Comparison of ENCODE assay signal across 27 cellular contexts in genomic region chr1:177937174-177937770, GRCh38. TPM values are rescaled to one million over a fixed set of nuclear protein-coding genes. Genes with fewer than 3 reads are reported as not detected.
"Had no signal": no experiment of that assay in that cellular context is flagged by ENCODE, and none has a peak within 500 bp of the region (broad histone marks: within the 10 kb centered on the region; RNA-seq: fewer than 3 reads in every experiment).

No MANE protein-coding gene starts in this region.

- H3K9me3 Mint-ChIP-seq: activated naive CD4-positive, alpha-beta T cell treated with anti-CD3 and anti-CD28 coated beads, Interleukin-2, amount 50 U/mL, for 24 hours; activated T-cell treated with anti-CD3 and anti-CD28 coated beads, Interleukin-2, amount 50 U/mL, for 24 hours; activated T-helper 1 cell treated with anti-CD3 and anti-CD28 coated beads, Interleukin-12 subunit alpha, Interleukin-12 subunit beta, Interleukin-2, Interleukin-4 antibody, amounts not matched to agents 30 ng/mL and 10 ng/mL and 1 ng/mL, durations not matched to agents 14 hours and 24 hours and 36 hours; T-cell had no signal

- H3K27ac ChIP-seq: body of pancreas, KMS-11, SK-N-MC had no signal

- H3K9ac ChIP-seq: KMS-11 had no signal

- H3K36me3 Mint-ChIP-seq: activated CD8-positive, alpha-beta memory T cell treated with anti-CD3 and anti-CD28 coated beads, Interleukin-2, amount 10 ng/mL, durations not matched to agents 7 days and 5 days; activated naive CD4-positive, alpha-beta T cell treated with anti-CD3 and anti-CD28 coated beads, Interleukin-2, amount 50 U/mL, for 24 hours; T-cell had no signal

- H3K4me3 ChIP-seq: body of pancreas, SK-N-MC had no signal

- H3K4me2 ChIP-seq: KMS-11 had no signal

- ATAC-seq: activated CD8-positive, alpha-beta memory T cell treated with anti-CD3 and anti-CD28 coated beads, Interleukin-2, amount 10 ng/mL, durations not matched to agents 7 days and 5 days; body of pancreas; T-cell had no signal

- H3K9me3 ChIP-seq: body of pancreas had no signal

- H3K27me3 ChIP-seq: body of pancreas had no signal

- DNase-seq: activated CD4-positive, alpha-beta T cell treated with anti-CD3 and anti-CD28 coated beads for 48 hours; activated CD4-positive, alpha-beta T cell treated with anti-CD3 and anti-CD28 coated beads, Interleukin-2, amount 50 U/mL, for 4 hours; activated CD4-positive, CD25-positive, alpha-beta regulatory T cell treated with anti-CD3 and anti-CD28 coated beads, Interleukin-2, amount 50 U/mL, for 72 hours; activated CD8-positive, alpha-beta memory T cell treated with anti-CD3 and anti-CD28 coated beads, Interleukin-2, amount 10 ng/mL, durations not matched to agents 7 days and 5 days; activated effector memory CD4-positive, alpha-beta T cell treated with Interleukin-2 at 50 U/mL for 16 hours; activated naive CD4-positive, alpha-beta T cell; activated T-cell treated with anti-CD3 and anti-CD28 coated beads, Interleukin-2, amount 50 U/mL, for 24 hours; aorta; body of pancreas; central memory CD4-positive, alpha-beta T cell; NCI-H1092 treated with DMSO at 0.1 percent for 48 hours; NCI-H1417 treated with DMSO at 0.1 percent for 48 hours; NCI-H187 treated with DMSO at 0.1 percent for 48 hours; NCI-H2081 treated with DMSO at 0.1 percent for 48 hours; NCI-H2171; NCI-H526 treated with DMSO at 0.1 percent for 48 hours; NCI-H82; SIG-M5; T-cell; T-helper 2 cell; T1000 had no signal

- H3K27me3 Mint-ChIP-seq: activated CD8-positive, alpha-beta memory T cell treated with anti-CD3 and anti-CD28 coated beads, Interleukin-2, amount 10 ng/mL, durations not matched to agents 7 days and 5 days; activated naive CD4-positive, alpha-beta T cell treated with anti-CD3 and anti-CD28 coated beads, Interleukin-2, amount 50 U/mL, for 24 hours; activated T-cell treated with anti-CD3 and anti-CD28 coated beads, Interleukin-2, amount 50 U/mL, for 24 hours; T-cell had no signal

- H3K4me3 Mint-ChIP-seq: activated CD8-positive, alpha-beta memory T cell treated with anti-CD3 and anti-CD28 coated beads, Interleukin-2, amount 10 ng/mL, durations not matched to agents 7 days and 5 days; activated naive CD4-positive, alpha-beta T cell treated with anti-CD3 and anti-CD28 coated beads, Interleukin-2, amount 50 U/mL, for 24 hours; activated T-cell treated with anti-CD3 and anti-CD28 coated beads, Interleukin-2, amount 50 U/mL, for 24 hours; activated T-helper 1 cell treated with anti-CD3 and anti-CD28 coated beads, Interleukin-12 subunit alpha, Interleukin-12 subunit beta, Interleukin-2, Interleukin-4 antibody, amounts not matched to agents 30 ng/mL and 10 ng/mL and 1 ng/mL, durations not matched to agents 14 hours and 24 hours and 36 hours; T-cell had no signal

- H3K4me1 ChIP-seq: body of pancreas had no signal

- H3K27ac Mint-ChIP-seq: activated CD8-positive, alpha-beta memory T cell treated with anti-CD3 and anti-CD28 coated beads, Interleukin-2, amount 10 ng/mL, durations not matched to agents 7 days and 5 days; activated naive CD4-positive, alpha-beta T cell treated with anti-CD3 and anti-CD28 coated beads, Interleukin-2, amount 50 U/mL, for 24 hours; activated T-cell treated with anti-CD3 and anti-CD28 coated beads, Interleukin-2, amount 50 U/mL, for 24 hours; activated T-helper 1 cell treated with anti-CD3 and anti-CD28 coated beads, Interleukin-12 subunit alpha, Interleukin-12 subunit beta, Interleukin-2, Interleukin-4 antibody, amounts not matched to agents 30 ng/mL and 10 ng/mL and 1 ng/mL, durations not matched to agents 14 hours and 24 hours and 36 hours; T-cell had no signal

- H3K4me1 Mint-ChIP-seq: activated CD8-positive, alpha-beta memory T cell treated with anti-CD3 and anti-CD28 coated beads, Interleukin-2, amount 10 ng/mL, durations not matched to agents 7 days and 5 days; activated naive CD4-positive, alpha-beta T cell treated with anti-CD3 and anti-CD28 coated beads, Interleukin-2, amount 50 U/mL, for 24 hours; T-cell had no signal

RNA-seq across cellular contexts. Expression of gene SEC16B, which starts 32.6 kb away (rescaled TPM):
- total RNA-seq: activated T-helper 1 cell treated with anti-CD3 and anti-CD28 coated beads, Interleukin-12 subunit alpha, Interleukin-12 subunit beta, Interleukin-2, Interleukin-4 antibody, amounts not matched to agents 30 ng/mL and 10 ng/mL and 1 ng/mL, durations not matched to agents 14 hours and 24 hours and 36 hours; MCF 10A; OCI-LY7; T-cell had no signal
